Comparison of ENCODE assay signal across 8 cellular contexts in the genomic region with DNA sequence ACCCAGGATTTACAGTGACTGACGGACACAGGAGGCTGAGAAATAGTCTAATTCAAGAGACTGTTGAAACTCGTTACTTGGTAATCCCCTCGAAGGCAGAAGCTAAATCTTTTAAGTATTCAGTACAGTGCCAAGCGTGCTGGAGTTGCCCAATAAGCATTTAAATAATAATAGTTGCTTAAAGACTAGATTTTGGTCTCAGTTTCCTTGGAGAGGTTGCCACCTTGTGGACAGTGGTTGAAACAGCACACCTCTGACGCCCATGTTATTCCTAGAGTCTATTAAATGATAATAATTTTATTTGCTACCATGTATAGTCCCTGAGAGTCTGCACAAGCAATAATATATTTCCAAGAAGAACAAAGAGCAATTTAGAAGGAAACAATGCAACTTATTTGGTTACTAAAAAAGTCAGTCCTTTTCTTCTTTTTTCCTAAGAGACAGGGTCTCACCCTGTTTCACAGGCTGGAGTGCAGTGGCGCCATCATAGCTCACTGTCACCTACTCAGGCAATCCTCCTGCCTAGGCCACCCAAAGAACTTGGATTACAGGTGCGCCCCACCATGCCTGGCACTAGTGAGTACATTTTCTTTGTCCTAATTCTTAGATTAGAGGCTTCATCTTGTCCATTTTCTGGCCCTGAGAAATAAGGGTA.
DNase-seq lines count a peak whose midpoint lies in the region; ATAC-seq and TF ChIP-seq lines count a peak whose summit lies in the region.

No MANE protein-coding gene starts in this region.

- H3K4me1 Mint-ChIP-seq in activated CD8-positive, alpha-beta T cell treated with anti-CD3 and anti-CD28 coated beads for 36 hours (ENCODE audit: low read depth), result peaks cover 3% of the 10 kb centered on the region
- peaks cover 8% of the 10 kb centered on the region for H3K4me1 Mint-ChIP-seq in neural progenitor cell

- peaks cover 11% of the 10 kb centered on the region for H3K27me3 Mint-ChIP-seq in activated CD8-positive, alpha-beta T cell treated with anti-CD3 and anti-CD28 coated beads for 36 hours
- peaks cover 7% of the 10 kb centered on the region for H3K27me3 Mint-ChIP-seq in neural progenitor cell (ENCODE audit: insufficient read depth, low read depth)

- CTCF ChIA-PET in activated CD8-positive, alpha-beta T cell treated with anti-CD3 and anti-CD28 coated beads for 36 hours (lab: Charles Lee), result interaction anchor here (0.8 to 7.0 kb wide), 18 partner anchors 8 to 414 kb away, joined by 3 to 146 read pairs (median 4); no protein-coding TSS in a partner anchor

- H4K20me1 ChIP-seq in fibroblast of lung (ENCODE audit: control insufficient read depth, extremely low read depth, insufficient read depth, low read length), result no peaks in the 10 kb centered on the region
- no peaks in the 10 kb centered on the region for H4K20me1 ChIP-seq in neural progenitor cell (ENCODE audit: low read depth)

- no peak overlapping the region for H3K9ac ChIP-seq in fibroblast of lung (ENCODE audit: insufficient read depth, low read length)
- no peak overlapping the region for H3K9ac ChIP-seq in neural progenitor cell

- ATAC-seq in HG03066 (IDR thresholded peaks at IDR 0.05; ENCODE audit: low read depth, unreplicated experiment) (peak; percentile 79), HG02884 (IDR thresholded peaks at IDR 0.05; ENCODE audit: unreplicated experiment) (no peak)
- ATAC-seq in activated CD8-positive, alpha-beta T cell treated with anti-CD3 and anti-CD28 coated beads for 36 hours, result peak; percentile 74

- H3K36me3 Mint-ChIP-seq in activated CD8-positive, alpha-beta T cell treated with anti-CD3 and anti-CD28 coated beads for 36 hours (ENCODE audit: low read depth), result no peaks in the 10 kb centered on the region
- H3K36me3 Mint-ChIP-seq in neural progenitor cell, result no peaks in the 10 kb centered on the region

- H3K9me3 ChIP-seq in fibroblast of lung (ENCODE audit: control insufficient read depth, insufficient read depth, low read depth, low read length) (no peaks in the 10 kb centered on the region), neural progenitor cell (ENCODE audit: low read depth) (no peaks in the 10 kb centered on the region)

- H3K4me3 ChIP-seq in fibroblast of lung (replicated peaks in 1 of 4; ENCODE audit: control extremely low read depth in 1 of 4, insufficient read depth in 1 of 4, low read depth in 3 of 4, low read length in 4 of 4) (no peak overlapping the region), neural progenitor cell (no peak overlapping the region)

- intact Hi-C loops in activated CD8-positive, alpha-beta T cell treated with anti-CD3 and anti-CD28 coated beads for 36 hours (cut with micrococcal nuclease), result loop anchor here (1.0 kb wide), 1 partner anchor 348 kb away; no protein-coding TSS in a partner anchor

- no peak overlapping the region for H3K27ac Mint-ChIP-seq in activated CD8-positive, alpha-beta T cell treated with anti-CD3 and anti-CD28 coated beads for 36 hours
- no peak overlapping the region for H3K27ac Mint-ChIP-seq in neural progenitor cell

- H3K4me1 ChIP-seq in fibroblast of lung (ENCODE audit: control insufficient read depth, extremely low read depth, insufficient read depth, low read length), result no peaks in the 10 kb centered on the region
- peaks cover 4% of the 10 kb centered on the region for H3K4me1 ChIP-seq in neural progenitor cell

- peak; percentile 50 for DNase-seq in NCI-H2171 treated with DMSO at 0.1 percent for 48 hours (lab: John Stamatoyannopoulos, UW)
- no peak for DNase-seq in NCI-H2171 (lab: John Stamatoyannopoulos, UW)
- DNase-seq in NCI-H69 (lab: John Stamatoyannopoulos, UW), result peak; percentile 33
- DNase-seq in activated CD8-positive, alpha-beta T cell treated with anti-CD3 and anti-CD28 coated beads for 36 hours, result peak; percentile 60
- peak; percentile 58 to 83 for DNase-seq in fibroblast of lung (ENCODE audit: low read depth in 2 of 2)
- DNase-seq in neural progenitor cell (ENCODE audit: low spot score), result peak; percentile 70

- peak; percentile 82 for TF ChIP-seq CTCF in activated CD8-positive, alpha-beta T cell treated with anti-CD3 and anti-CD28 coated beads for 36 hours (IDR thresholded peaks at IDR 0.05)
- TF ChIP-seq CTCF in fibroblast of lung (conservative IDR thresholded peaks at IDR 0.05 in 1 of 2, IDR thresholded peaks at IDR 0.05 in 1 of 2; ENCODE audit: low read depth in 1 of 2, low read length in 2 of 2), result peak; percentile 82 to 96
- TF ChIP-seq CTCF in neural progenitor cell (IDR thresholded peaks at IDR 0.05), result peak; percentile 99

- no peak overlapping the region for H3K4me2 ChIP-seq in fibroblast of lung (ENCODE audit: extremely low read depth, insufficient read depth, low read length)
- no peak overlapping the region for H3K4me2 ChIP-seq in neural progenitor cell

- no peaks in the 10 kb centered on the region for H3K36me3 ChIP-seq in fibroblast of lung (ENCODE audit: control insufficient read depth, insufficient read depth, low read length)
- no peaks in the 10 kb centered on the region for H3K36me3 ChIP-seq in neural progenitor cell

- H3K27ac ChIP-seq in fibroblast of lung (ENCODE audit: insufficient read depth, low read length) (no peak overlapping the region), neural progenitor cell (no peak overlapping the region)

- POLR2A ChIA-PET in activated CD8-positive, alpha-beta T cell treated with anti-CD3 and anti-CD28 coated beads for 36 hours (lab: Charles Lee), result interaction anchor here (0.7 kb wide), 1 partner anchor 347 kb away, joined by 3 read pairs; no protein-coding TSS in a partner anchor

- H3K9me3 Mint-ChIP-seq in activated CD8-positive, alpha-beta T cell treated with anti-CD3 and anti-CD28 coated beads for 36 hours, result no peaks in the 10 kb centered on the region
- H3K9me3 Mint-ChIP-seq in neural progenitor cell, result no peaks in the 10 kb centered on the region

- H2AFZ ChIP-seq in fibroblast of lung (ENCODE audit: low read length) (no peak overlapping the region), neural progenitor cell (replicated peaks) (peak overlapping the region; percentile 38)

- H3K79me2 ChIP-seq in fibroblast of lung (ENCODE audit: control insufficient read depth, insufficient read depth, low read length) (no peaks in the 10 kb centered on the region), neural progenitor cell (ENCODE audit: low read depth) (no peaks in the 10 kb centered on the region)

- no peak overlapping the region for H3K4me3 Mint-ChIP-seq in activated CD8-positive, alpha-beta T cell treated with anti-CD3 and anti-CD28 coated beads for 36 hours
- H3K4me3 Mint-ChIP-seq in neural progenitor cell, result no peak overlapping the region

- H3K27me3 ChIP-seq in fibroblast of lung (ENCODE audit: control insufficient read depth, insufficient read depth, low read length) (no peaks in the 10 kb centered on the region), neural progenitor cell (no peaks in the 10 kb centered on the region)

- no peaks in the 10 kb centered on the region for H3F3A ChIP-seq in neural progenitor cell (ENCODE audit: low read depth)
